ENCODE assay signal across 3 cellular contexts in genomic region chr6:125945378-125946141, GRCh38.
TF ChIP-seq lines count a peak whose summit lies in the region.

No MANE protein-coding gene starts in this region.

TF ChIP-seq in SK-N-SH treated with all-trans-retinoic acid at 6 μM for 48 hours, 23 proteins besides CTCF, POLR2A, EP300 and RAD21:
- no peak for TF ChIP-seq ESRRG (CRISPR knock-in tag; IDR thresholded peaks at IDR 0.05)
- no peak for TF ChIP-seq ARNTL (CRISPR knock-in tag; IDR thresholded peaks at IDR 0.05; ENCODE audit: borderline replicate concordance, low read depth)
- no peak for TF ChIP-seq TSHZ2 (CRISPR knock-in tag; IDR thresholded peaks at IDR 0.05)
- no peak for TF ChIP-seq TCF4 (CRISPR knock-in tag; IDR thresholded peaks at IDR 0.05; ENCODE audit: borderline replicate concordance)
- no peak for TF ChIP-seq ZNF565 (CRISPR knock-in tag; conservative IDR thresholded peaks at IDR 0.05; ENCODE audit: low read depth)
- 0 out of 2 replicates have a peak, but pooled peaks have one; percentile 18 for TF ChIP-seq CSDC2 (CRISPR knock-in tag; IDR thresholded peaks at IDR 0.05)
- TF ChIP-seq GLIS3 (CRISPR knock-in tag; IDR thresholded peaks at IDR 0.05): no peak
- 0 out of 2 replicates have a peak, but pooled peaks have one; percentile 23 for TF ChIP-seq SNAI2 (CRISPR knock-in tag; IDR thresholded peaks at IDR 0.05)
- no peak for TF ChIP-seq CREB5 (CRISPR knock-in tag; IDR thresholded peaks at IDR 0.05; ENCODE audit: low read depth)
- no peak for TF ChIP-seq BACH2 (CRISPR knock-in tag; IDR thresholded peaks at IDR 0.05; ENCODE audit: borderline replicate concordance)
- TF ChIP-seq ZC3H10 (CRISPR knock-in tag; IDR thresholded peaks at IDR 0.05): no peak
- peak; percentile 84 for TF ChIP-seq ISL1 (CRISPR knock-in tag; IDR thresholded peaks at IDR 0.05)
- no peak for TF ChIP-seq PPARA (CRISPR knock-in tag; IDR thresholded peaks at IDR 0.05; ENCODE audit: borderline replicate concordance)
- TF ChIP-seq ZFP3 (CRISPR knock-in tag; IDR thresholded peaks at IDR 0.05): no peak
- TF ChIP-seq ZFP30 (CRISPR knock-in tag; IDR thresholded peaks at IDR 0.05): no peak

TF ChIP-seq in SK-N-SH, 30 proteins besides CTCF, POLR2A, EP300 and RAD21:
- no peak for TF ChIP-seq TAF1 (IDR thresholded peaks at IDR 0.05; ENCODE audit: borderline replicate concordance, low read depth, low read length)
- no peak for TF ChIP-seq POLR2AphosphoS5 (IDR thresholded peaks at IDR 0.05; ENCODE audit: low read depth, low read length)
- TF ChIP-seq FOSL2 (IDR thresholded peaks at IDR 0.05; ENCODE audit: borderline replicate concordance, low read depth): no peak
- TF ChIP-seq MEF2A (IDR thresholded peaks at IDR 0.05; ENCODE audit: borderline replicate concordance, low read depth): no peak
- no peak for TF ChIP-seq SMC3 (IDR thresholded peaks at IDR 0.05; ENCODE audit: low read depth, low read length)
- no peak for TF ChIP-seq TEAD4 (IDR thresholded peaks at IDR 0.05; ENCODE audit: borderline replicate concordance, insufficient read depth)
- no peak for TF ChIP-seq NFIC (IDR thresholded peaks at IDR 0.05; ENCODE audit: borderline replicate concordance)
- no peak for TF ChIP-seq REST (IDR thresholded peaks at IDR 0.05; ENCODE audit: low read depth, low read length)
- TF ChIP-seq GATA2 (CRISPR knock-in tag; IDR thresholded peaks at IDR 0.05): no peak
- no peak for TF ChIP-seq RXRA (IDR thresholded peaks at IDR 0.05; ENCODE audit: borderline replicate concordance, low read depth)
- TF ChIP-seq EZH2phosphoT487 (IDR thresholded peaks at IDR 0.05; ENCODE audit: borderline replicate concordance, low read depth): no peak
- TF ChIP-seq MAX (IDR thresholded peaks at IDR 0.05; ENCODE audit: low read depth): no peak
- TF ChIP-seq GABPA (IDR thresholded peaks at IDR 0.05; ENCODE audit: low read depth): no peak
- TF ChIP-seq NRF1 (IDR thresholded peaks at IDR 0.05; ENCODE audit: low read depth, low read length): no peak
- TF ChIP-seq FOXM1 (IDR thresholded peaks at IDR 0.05; ENCODE audit: low read depth): no peak
- TF ChIP-seq RFX5 (IDR thresholded peaks at IDR 0.05; ENCODE audit: low read length): no peak

TF ChIP-seq in endothelial cell of umbilical vein, 7 proteins besides CTCF, POLR2A, EP300 and RAD21:
- TF ChIP-seq EZH2 (IDR thresholded peaks at IDR 0.05; ENCODE audit: borderline replicate concordance, low read depth, low read length, severe bottlenecking) (no peak), FOS (IDR thresholded peaks at IDR 0.05; ENCODE audit: borderline replicate concordance, insufficient read depth, low read length) (no peak), GATA2 (IDR thresholded peaks at IDR 0.05; ENCODE audit: insufficient read depth, insufficient read length, low read depth, low read length) (peak; percentile 27), MAX (IDR thresholded peaks at IDR 0.05; ENCODE audit: insufficient read depth, insufficient read length) (no peak), MYC (IDR thresholded peaks at IDR 0.05; ENCODE audit: low read depth, low read length) (no peak)
